ENCODE assay signal across 1 cellular context in the genomic region with DNA sequence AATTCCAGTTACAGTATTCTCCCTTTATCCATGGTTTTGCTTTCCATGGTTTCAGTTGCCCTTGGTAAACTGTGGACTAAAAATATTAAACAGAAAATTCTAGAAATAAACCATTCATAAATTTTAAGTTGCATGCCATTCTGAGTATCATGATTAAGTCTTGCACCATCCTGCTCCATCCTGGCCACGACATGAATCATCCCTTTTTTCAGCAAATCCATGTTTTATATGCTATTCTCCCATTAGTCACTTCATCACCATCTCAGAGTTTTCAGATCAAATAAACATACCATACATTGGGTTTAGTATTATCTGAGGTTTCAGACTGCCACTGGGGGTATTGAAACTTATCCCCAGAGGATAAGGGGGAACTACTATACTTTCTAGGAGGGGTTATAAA.
TF ChIP-seq lines count a peak whose summit lies in the region.

No MANE protein-coding gene starts in this region.

TF ChIP-seq in IMR-90, 13 proteins besides CTCF, POLR2A, EP300 and RAD21 (continued from another document):
- TF ChIP-seq, protein P1, sequence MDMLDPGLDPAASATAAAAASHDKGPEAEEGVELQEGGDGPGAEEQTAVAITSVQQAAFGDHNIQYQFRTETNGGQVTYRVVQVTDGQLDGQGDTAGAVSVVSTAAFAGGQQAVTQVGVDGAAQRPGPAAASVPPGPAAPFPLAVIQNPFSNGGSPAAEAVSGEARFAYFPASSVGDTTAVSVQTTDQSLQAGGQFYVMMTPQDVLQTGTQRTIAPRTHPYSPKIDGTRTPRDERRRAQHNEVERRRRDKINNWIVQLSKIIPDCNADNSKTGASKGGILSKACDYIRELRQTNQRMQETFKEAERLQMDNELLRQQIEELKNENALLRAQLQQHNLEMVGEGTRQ (IDR thresholded peaks at IDR 0.05; ENCODE audit: low read depth, low read length) = no peak
- TF ChIP-seq MAZ (IDR thresholded peaks at IDR 0.05; ENCODE audit: borderline replicate concordance, low read depth, low read length) = no peak
- no peak for TF ChIP-seq MAFK (IDR thresholded peaks at IDR 0.05; ENCODE audit: low read depth, low read length)
- TF ChIP-seq SMC3 (IDR thresholded peaks at IDR 0.05; ENCODE audit: low read depth, low read length) = no peak
- TF ChIP-seq FOS (IDR thresholded peaks at IDR 0.05; ENCODE audit: low read depth, low read length) = no peak
- TF ChIP-seq MXI1 (IDR thresholded peaks at IDR 0.05; ENCODE audit: borderline replicate concordance, low read depth, low read length) = no peak
TF ChIP-seq in IMR-90: peak in this region for 0.
